In genomic region chr15:29826908-29827307, GRCh38 we compare ENCODE assay signal across 2 cellular contexts.
TF ChIP-seq lines count a peak whose summit lies in the region.

No MANE protein-coding gene starts in this region.

TF ChIP-seq in IMR-90, 13 proteins besides CTCF, POLR2A, EP300 and RAD21:
- TF ChIP-seq MAZ (IDR thresholded peaks at IDR 0.05; ENCODE audit: borderline replicate concordance, low read depth, low read length) (no peak), MXI1 (IDR thresholded peaks at IDR 0.05; ENCODE audit: borderline replicate concordance, low read depth, low read length) (no peak), SMC3 (IDR thresholded peaks at IDR 0.05; ENCODE audit: low read depth, low read length) (no peak), BHLHE40 (IDR thresholded peaks at IDR 0.05; ENCODE audit: low read depth, low read length) (no peak), CEBPB (IDR thresholded peaks at IDR 0.05; ENCODE audit: low read depth, low read length) (no peak), FOS (IDR thresholded peaks at IDR 0.05; ENCODE audit: low read depth, low read length) (no peak), MAFK (IDR thresholded peaks at IDR 0.05; ENCODE audit: low read depth, low read length) (no peak), NFE2L2 (IDR thresholded peaks at IDR 0.05; ENCODE audit: low read depth, low read length) (no peak), CHD1 (IDR thresholded peaks at IDR 0.05; ENCODE audit: low read depth, low read length) (no peak)
- TF ChIP-seq, protein P1, sequence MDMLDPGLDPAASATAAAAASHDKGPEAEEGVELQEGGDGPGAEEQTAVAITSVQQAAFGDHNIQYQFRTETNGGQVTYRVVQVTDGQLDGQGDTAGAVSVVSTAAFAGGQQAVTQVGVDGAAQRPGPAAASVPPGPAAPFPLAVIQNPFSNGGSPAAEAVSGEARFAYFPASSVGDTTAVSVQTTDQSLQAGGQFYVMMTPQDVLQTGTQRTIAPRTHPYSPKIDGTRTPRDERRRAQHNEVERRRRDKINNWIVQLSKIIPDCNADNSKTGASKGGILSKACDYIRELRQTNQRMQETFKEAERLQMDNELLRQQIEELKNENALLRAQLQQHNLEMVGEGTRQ (IDR thresholded peaks at IDR 0.05; ENCODE audit: low read depth, low read length), result no peak

TF ChIP-seq in H1, 55 proteins besides CTCF, POLR2A, EP300 and RAD21:
- TF ChIP-seq SP4 (IDR thresholded peaks at IDR 0.05; ENCODE audit: low read length) (no peak), CTBP2 (IDR thresholded peaks at IDR 0.05; ENCODE audit: borderline replicate concordance, insufficient read depth, insufficient read length, low read length) (no peak), BACH1 (IDR thresholded peaks at IDR 0.05; ENCODE audit: low read length) (no peak), SIX5 (IDR thresholded peaks at IDR 0.05; ENCODE audit: low read depth, low read length) (no peak), NANOG (IDR thresholded peaks at IDR 0.05; ENCODE audit: insufficient read depth, low read depth, low read length, poor library complexity, severe bottlenecking) (no peak), CEBPB (IDR thresholded peaks at IDR 0.05; ENCODE audit: low read depth, low read length) (no peak), RXRA (IDR thresholded peaks at IDR 0.05; ENCODE audit: insufficient read depth, low read depth, low read length) (no peak), SP2 (IDR thresholded peaks at IDR 0.05; ENCODE audit: low read length) (no peak), PHF8 (conservative IDR thresholded peaks at IDR 0.05; ENCODE audit: low read depth, low read length) (no peak), NRF1 (IDR thresholded peaks at IDR 0.05; ENCODE audit: low read depth, low read length) (no peak)
